ENCODE assay signal across 1 cellular context in the genomic region with DNA sequence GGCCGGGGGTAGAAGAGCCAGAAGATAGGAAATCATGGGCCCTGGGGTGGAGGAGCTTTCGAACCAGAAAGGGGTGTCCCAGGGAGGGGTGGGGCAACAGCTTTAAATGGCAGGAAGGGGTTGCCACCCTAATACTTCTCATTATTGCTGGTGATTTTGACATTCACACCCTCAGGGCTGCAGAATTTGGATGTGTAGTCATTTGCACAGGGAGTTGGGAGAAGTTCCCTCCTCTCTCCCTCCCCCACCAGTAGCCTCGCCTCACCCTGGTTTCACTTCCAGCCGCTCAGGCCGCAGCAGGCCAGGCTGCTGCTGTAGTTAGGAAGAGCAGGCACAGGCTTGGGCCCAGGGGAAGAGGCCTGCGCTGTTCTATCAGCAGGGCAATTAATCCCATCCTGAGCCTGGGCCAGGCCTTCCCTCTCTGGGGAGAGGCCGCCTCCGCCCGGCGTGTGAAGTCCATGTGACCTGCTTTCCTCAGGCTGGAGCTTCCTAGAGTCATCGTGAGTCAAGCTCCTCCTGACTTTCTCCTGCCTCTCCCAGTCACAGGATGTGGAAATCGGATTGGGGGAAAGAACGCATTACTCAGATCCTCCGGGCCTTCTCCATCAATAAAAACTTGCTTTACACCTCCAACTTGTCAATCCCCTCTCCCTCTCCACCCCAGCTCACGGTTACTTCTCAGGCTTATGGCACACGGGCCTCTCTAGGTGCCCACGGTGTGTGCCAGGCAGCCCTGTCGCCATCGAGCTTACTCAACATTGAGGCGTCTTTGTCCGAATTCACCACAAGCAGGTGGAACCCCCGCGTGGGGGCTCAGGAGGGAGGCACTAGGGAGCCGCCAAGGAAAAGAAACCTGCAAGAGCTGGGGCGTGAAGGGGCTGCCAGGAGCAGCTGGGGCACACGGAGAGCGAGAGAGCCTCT.
TF ChIP-seq lines count a peak whose summit lies in the region.

No MANE protein-coding gene starts in this region.

TF ChIP-seq in PFSK-1, 5 proteins besides CTCF, POLR2A, EP300 and RAD21:
- TF ChIP-seq SIN3A (IDR thresholded peaks at IDR 0.05; ENCODE audit: borderline replicate concordance, insufficient read depth, low read length): peak; percentile 39; the same call in 1 of the 2 replicates
- TF ChIP-seq POLR2AphosphoS5 (IDR thresholded peaks at IDR 0.05; ENCODE audit: low read depth, low read length): peak; percentile 36; the same call in 1 of the 2 replicates
- TF ChIP-seq FOXP2 (optimal IDR thresholded peaks at IDR 0.05; ENCODE audit: borderline replicate concordance, extremely low read depth, extremely low read length, insufficient read depth): peak; percentile 75
- TF ChIP-seq TAF1 (IDR thresholded peaks at IDR 0.05; ENCODE audit: borderline replicate concordance, insufficient read depth, low read length): no peak
- TF ChIP-seq, protein P1, sequence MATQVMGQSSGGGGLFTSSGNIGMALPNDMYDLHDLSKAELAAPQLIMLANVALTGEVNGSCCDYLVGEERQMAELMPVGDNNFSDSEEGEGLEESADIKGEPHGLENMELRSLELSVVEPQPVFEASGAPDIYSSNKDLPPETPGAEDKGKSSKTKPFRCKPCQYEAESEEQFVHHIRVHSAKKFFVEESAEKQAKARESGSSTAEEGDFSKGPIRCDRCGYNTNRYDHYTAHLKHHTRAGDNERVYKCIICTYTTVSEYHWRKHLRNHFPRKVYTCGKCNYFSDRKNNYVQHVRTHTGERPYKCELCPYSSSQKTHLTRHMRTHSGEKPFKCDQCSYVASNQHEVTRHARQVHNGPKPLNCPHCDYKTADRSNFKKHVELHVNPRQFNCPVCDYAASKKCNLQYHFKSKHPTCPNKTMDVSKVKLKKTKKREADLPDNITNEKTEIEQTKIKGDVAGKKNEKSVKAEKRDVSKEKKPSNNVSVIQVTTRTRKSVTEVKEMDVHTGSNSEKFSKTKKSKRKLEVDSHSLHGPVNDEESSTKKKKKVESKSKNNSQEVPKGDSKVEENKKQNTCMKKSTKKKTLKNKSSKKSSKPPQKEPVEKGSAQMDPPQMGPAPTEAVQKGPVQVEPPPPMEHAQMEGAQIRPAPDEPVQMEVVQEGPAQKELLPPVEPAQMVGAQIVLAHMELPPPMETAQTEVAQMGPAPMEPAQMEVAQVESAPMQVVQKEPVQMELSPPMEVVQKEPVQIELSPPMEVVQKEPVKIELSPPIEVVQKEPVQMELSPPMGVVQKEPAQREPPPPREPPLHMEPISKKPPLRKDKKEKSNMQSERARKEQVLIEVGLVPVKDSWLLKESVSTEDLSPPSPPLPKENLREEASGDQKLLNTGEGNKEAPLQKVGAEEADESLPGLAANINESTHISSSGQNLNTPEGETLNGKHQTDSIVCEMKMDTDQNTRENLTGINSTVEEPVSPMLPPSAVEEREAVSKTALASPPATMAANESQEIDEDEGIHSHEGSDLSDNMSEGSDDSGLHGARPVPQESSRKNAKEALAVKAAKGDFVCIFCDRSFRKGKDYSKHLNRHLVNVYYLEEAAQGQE (IDR thresholded peaks at IDR 0.05; ENCODE audit: insufficient read depth in 1 of 2, low read depth in 2 of 2, low read length in 2 of 2): peak; percentile 13 to 65; a peak in 2 of 4 replicates
